1 cellular context compared by ENCODE assay signal in genomic region chr12:131610181-131610580, GRCh38.
TF ChIP-seq lines count a peak whose summit lies in the region.

No MANE protein-coding gene starts in this region.

TF ChIP-seq in H1, 55 proteins besides CTCF, POLR2A, EP300 and RAD21 (continued from another document):
- TF ChIP-seq CHD7 (IDR thresholded peaks at IDR 0.05; ENCODE audit: insufficient replicate concordance, low read length) = no peak
- no peak for TF ChIP-seq POU5F1 (IDR thresholded peaks at IDR 0.05; ENCODE audit: low read depth, low read length)
- no peak for TF ChIP-seq KDM1A (IDR thresholded peaks at IDR 0.05; ENCODE audit: borderline replicate concordance, low read length)
- no peak for TF ChIP-seq NRF1 (IDR thresholded peaks at IDR 0.05; ENCODE audit: low read depth, low read length)
- no peak for TF ChIP-seq TAF1 (IDR thresholded peaks at IDR 0.05; ENCODE audit: low read depth, low read length)
